ENCODE assay signal across 13 cellular contexts in genomic region chr16:72785886-72786285, GRCh38.
DNase-seq lines count a peak whose midpoint lies in the region; ATAC-seq, FAIRE-seq and TF ChIP-seq lines count a peak whose summit lies in the region.
"Had no signal": no experiment of that assay in that cellular context is flagged by ENCODE, and none has a peak within 500 bp of the region (broad histone marks: within the 10 kb centered on the region; RNA-seq: fewer than 3 reads in every experiment).

No MANE protein-coding gene starts in this region.

- POLR2A ChIA-PET in HepG2 (lab: Yijun Ruan, JAX), result no interaction called here

- H3K79me2 ChIP-seq in HepG2 (ENCODE audit: insufficient read depth, low read length), result no peaks in the 10 kb centered on the region

- H2AFZ ChIP-seq in HepG2 (ENCODE audit: low read length), result no peak overlapping the region

- 97% methylated on average over 3 of the region's 3 CpGs for WGBS in HepG2 (ENCODE audit: low lambda C conversion rate)
- WGBS in right lobe of liver (ENCODE audit: insufficient coverage, low coverage, low lambda C conversion rate, missing lambda C conversion rate), result 58% methylated on average over 3 of the region's 3 CpGs

- no TSS peak for BruUV-seq in HepG2 (replicated peaks; lab: Mats Ljungman, UMichigan)

- TF ChIP-seq CTCF in HepG2 (CRISPR knock-in tag; IDR thresholded peaks at IDR 0.05) (no peak), right lobe of liver (IDR thresholded peaks at IDR 0.05) (no peak), ascending aorta (IDR thresholded peaks at IDR 0.05) (no peak), uterus (IDR thresholded peaks at IDR 0.05) (no peak)

- TF ChIP-seq POLR2A in HepG2 (IDR thresholded peaks at IDR 0.05; ENCODE audit: insufficient read depth in 1 of 2, low read depth in 2 of 2, low read length in 2 of 2), result no peak
- no peak for TF ChIP-seq POLR2A in right lobe of liver (IDR thresholded peaks at IDR 0.05)
- no peak for TF ChIP-seq POLR2A in uterus (IDR thresholded peaks at IDR 0.05)

- in situ Hi-C loops in HepG2 (cut with HindIII; ENCODE audit: extremely low pct_ligation_motif_present, low pct_unique_long_range_greater_than_20kb), result no loop called here

- H3K27ac ChIP-seq in HepG2 (ENCODE audit: extremely low read length, insufficient read depth, low read length), result no peak overlapping the region
- no peak overlapping the region for H3K27ac ChIP-seq in right lobe of liver
- peak overlapping the region; percentile 63 to 87 for H3K27ac ChIP-seq in ascending aorta
- H3K27ac ChIP-seq in uterus, result peak overlapping the region; percentile 79 to 85

- no peak overlapping the region for H3K9ac ChIP-seq in HepG2 (ENCODE audit: insufficient read depth, low read depth, low read length)

- peak; percentile 4 for FAIRE-seq in HepG2 (lab: Jason Lieb, UNC)

- intact Hi-C loops in HepG2 (cut with micrococcal nuclease; ENCODE audit: unreplicated experiment), result no loop called here
- intact Hi-C loops in right lobe of liver (cut with DNase I), result no loop called here
- intact Hi-C loops in ascending aorta (cut with DNase I), result loop anchor here (2.0 to 10.0 kb wide), 4 partner anchors 59 to 266 kb away; no protein-coding TSS in a partner anchor
- intact Hi-C loops in uterus (cut with DNase I; ENCODE audit: low total_unique reads), result no loop called here

- DNase-seq in HepG2 (ENCODE audit: low spot score) (no peak), right lobe of liver (no peak), ascending aorta (ENCODE audit: low spot score in 2 of 2) (no peak), iris pigment epithelial cell (ENCODE audit: low read depth) (peak; percentile 40), uterus (no peak), COLO829 (ENCODE audit: low spot score) (no peak), ecto neural progenitor cell (ENCODE audit: low spot score) (no peak)
- DNase-seq: activated CD8-positive, alpha-beta T cell treated with anti-CD3 and anti-CD28 coated beads for 36 hours; activated gamma-delta T cell; KG1; NCI-H1694 treated with DMSO at 0.1 percent for 48 hours; occipital lobe had no signal

- H3K36me3 ChIP-seq in HepG2 (replicated peaks in 1 of 2; ENCODE audit: control insufficient read depth in 1 of 2, insufficient read depth in 2 of 2, low read length in 2 of 2), result peaks cover 10 to 33% of the 10 kb centered on the region in 2 experiments
- no peaks in the 10 kb centered on the region for H3K36me3 ChIP-seq in right lobe of liver
- peaks cover 7 to 16% of the 10 kb centered on the region in 2 donors for H3K36me3 ChIP-seq in ascending aorta
- H3K36me3 ChIP-seq in uterus, result no peaks in the 10 kb centered on the region

- H3K4me3 ChIP-seq in HepG2 (replicated peaks in 1 of 3; ENCODE audit: insufficient read depth in 1 of 3, low read depth in 2 of 3, low read length in 3 of 3) (no peak overlapping the region), right lobe of liver (no peak overlapping the region), ascending aorta (peak overlapping the region; percentile 7 to 71), uterus (peak overlapping the region in 1 of 2 donors; percentile 6)

- no peak overlapping the region for H3K4me2 ChIP-seq in HepG2 (ENCODE audit: low read depth, low read length)

- ATAC-seq in HepG2, result no peak
- no peak for ATAC-seq in right lobe of liver
- no peak for ATAC-seq in GM21526 (IDR thresholded peaks at IDR 0.05; ENCODE audit: low FRiP score, unreplicated experiment)
- ATAC-seq: activated CD8-positive, alpha-beta T cell treated with anti-CD3 and anti-CD28 coated beads for 36 hours had no signal

- CTCF ChIA-PET in HepG2 (lab: Yijun Ruan, JAX; ENCODE audit: low intra/inter-chr PET ratio, low total read pairs), result no interaction called here

- TF ChIP-seq RAD21 in HepG2 (CRISPR knock-in tag; IDR thresholded peaks at IDR 0.05), result no peak

- H3K4me1 ChIP-seq in HepG2 (ENCODE audit: insufficient read depth, low read length), result peaks cover 10% of the 10 kb centered on the region
- no peaks in the 10 kb centered on the region for H3K4me1 ChIP-seq in right lobe of liver
- peaks cover 5 to 12% of the 10 kb centered on the region in 2 donors for H3K4me1 ChIP-seq in ascending aorta
- H3K4me1 ChIP-seq in uterus, result no peaks in the 10 kb centered on the region

- H3K27me3 ChIP-seq in HepG2 (ENCODE audit: control insufficient read depth in 1 of 2, insufficient read depth in 2 of 2, low read length in 2 of 2) (no peaks in the 10 kb centered on the region), right lobe of liver (no peaks in the 10 kb centered on the region), ascending aorta (no peaks in the 10 kb centered on the region), uterus (no peaks in the 10 kb centered on the region)

- H3K9me3 ChIP-seq in HepG2 (ENCODE audit: low read length) (no peaks in the 10 kb centered on the region), right lobe of liver (no peaks in the 10 kb centered on the region), ascending aorta (no peaks in the 10 kb centered on the region), uterus (no peaks in the 10 kb centered on the region)

- TF ChIP-seq EP300 in HepG2 (IDR thresholded peaks at IDR 0.05; ENCODE audit: low read depth in 2 of 2, low read length in 2 of 2) (no peak), HepG2 (CRISPR knock-in tag; IDR thresholded peaks at IDR 0.05; ENCODE audit: borderline replicate concordance) (no peak)

- H4K20me1 ChIP-seq in HepG2 (ENCODE audit: insufficient read depth, low read length), result no peaks in the 10 kb centered on the region

TF ChIP-seq in HepG2, 621 proteins besides CTCF, POLR2A, EP300 and RAD21 (continues in another document):
- TF ChIP-seq TFDP1 (CRISPR knock-in tag; IDR thresholded peaks at IDR 0.05; ENCODE audit: borderline replicate concordance) (no peak), RERE (CRISPR knock-in tag; IDR thresholded peaks at IDR 0.05; ENCODE audit: low read depth) (no peak), NR3C1 (CRISPR knock-in tag; IDR thresholded peaks at IDR 0.05) (no peak), RCOR2 (CRISPR knock-in tag; IDR thresholded peaks at IDR 0.05) (no peak), ZNF749 (CRISPR knock-in tag; IDR thresholded peaks at IDR 0.05; ENCODE audit: borderline replicate concordance) (no peak), DRAP1 (CRISPR knock-in tag; IDR thresholded peaks at IDR 0.05) (no peak), ZNF484 (CRISPR knock-in tag; IDR thresholded peaks at IDR 0.05; ENCODE audit: borderline replicate concordance, low read depth) (no peak)

Comparison
In these comparisons a context has a peak if more than half of its experiments do, and no peak if none do; other contexts are left out.
1. H3K27ac ChIP-seq: peak in ascending aorta (2 of 2) and uterus (2 of 2); none in HepG2 (single experiment) and right lobe of liver (0 of 3).
2. H3K4me3 ChIP-seq: peak in ascending aorta (2 of 2); none in HepG2 (0 of 3) and right lobe of liver (0 of 3).